In the genomic region with DNA sequence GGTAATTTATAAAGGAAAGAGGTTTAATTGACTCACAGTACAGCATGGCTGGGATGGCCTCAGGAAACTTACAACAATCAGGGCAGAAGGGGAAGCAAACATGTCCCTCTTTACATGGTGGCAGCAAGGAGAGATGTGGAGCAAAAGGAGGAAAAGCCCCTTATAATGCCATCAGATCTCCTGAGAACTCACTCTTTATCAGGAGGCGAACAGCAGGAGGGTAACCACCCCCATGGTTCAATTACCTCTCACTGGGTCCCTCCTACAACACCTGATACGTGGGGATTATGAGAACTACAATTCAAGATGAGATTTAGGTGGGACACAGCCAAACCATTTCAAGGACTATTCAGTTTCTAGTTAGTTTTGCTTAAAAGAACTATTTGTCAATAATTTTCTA, we compare ENCODE assay signal across 34 cellular contexts.
"Had no signal": no experiment of that assay in that cellular context is flagged by ENCODE, and none has a peak within 500 bp of the region (broad histone marks: within the 10 kb centered on the region; RNA-seq: fewer than 3 reads in every experiment).

No MANE protein-coding gene starts in this region.

- H3K36me3 ChIP-seq: brain microvascular endothelial cell, esophagus squamous epithelium, gastroesophageal sphincter, heart right ventricle, WERI-Rb-1 had no signal

- FAIRE-seq: astrocyte, bronchial epithelial cell, endothelial cell of umbilical vein had no signal

- ATAC-seq: activated CD4-positive, CD25-positive, alpha-beta regulatory T cell treated with anti-CD3 and anti-CD28 coated beads, Interleukin-2, amount 50 U/mL, for 24 hours; activated CD8-positive, alpha-beta T cell treated with anti-CD3 and anti-CD28 coated beads for 36 hours; activated T-cell treated with anti-CD3 and anti-CD28 coated beads, Interleukin-2, amount 50 U/mL, for 4 hours; activated T-helper 17 cell treated with anti-CD3 and anti-CD28 coated beads, Interleukin-2, amount 50 U/mL, for 72 hours; effector memory CD8-positive, alpha-beta T cell; gastroesophageal sphincter; heart right ventricle; T-helper 17 cell had no signal

- H3K4me1 Mint-ChIP-seq: activated B cell treated with CpG ODN at 0.5 μM for 24 hours; activated T-helper 17 cell treated with anti-CD3 and anti-CD28 coated beads, Interleukin-2, amount 50 U/mL, for 72 hours; central memory CD8-positive, alpha-beta T cell; T-helper 17 cell had no signal

- H3K27me3 ChIP-seq: brain microvascular endothelial cell, esophagus squamous epithelium, gastroesophageal sphincter, heart right ventricle had no signal

- H3K9me3 ChIP-seq: esophagus squamous epithelium, gastroesophageal sphincter had no signal

- H3K9me3 Mint-ChIP-seq: activated CD8-positive, alpha-beta T cell treated with anti-CD3 and anti-CD28 coated beads for 36 hours had no signal

- H3K27ac ChIP-seq: brain microvascular endothelial cell, coronary artery, epithelial cell of prostate, esophagus squamous epithelium, gastroesophageal sphincter, heart right ventricle, WERI-Rb-1 had no signal

- H3K27me3 Mint-ChIP-seq: activated B cell treated with CpG ODN at 0.5 μM for 24 hours; activated CD8-positive, alpha-beta T cell treated with anti-CD3 and anti-CD28 coated beads for 36 hours; activated naive CD8-positive, alpha-beta T cell; activated T-helper 17 cell treated with anti-CD3 and anti-CD28 coated beads, Interleukin-2, amount 50 U/mL, for 72 hours; central memory CD8-positive, alpha-beta T cell; effector memory CD8-positive, alpha-beta T cell; T-helper 17 cell had no signal

- H3K27ac Mint-ChIP-seq: activated B cell treated with CpG ODN at 0.5 μM for 24 hours; activated CD8-positive, alpha-beta T cell treated with anti-CD3 and anti-CD28 coated beads for 36 hours; activated naive CD8-positive, alpha-beta T cell; activated T-helper 17 cell treated with anti-CD3 and anti-CD28 coated beads, Interleukin-2, amount 50 U/mL, for 72 hours; effector memory CD8-positive, alpha-beta T cell; T-helper 17 cell; T-helper 2 cell treated with Interferon-gamma antibody and Interleukin-4, amounts not matched to agents 5 μg/mL and 100 μg/mL, for 36 hours had no signal

- H3K4me3 ChIP-seq: coronary artery, esophagus squamous epithelium, gastroesophageal sphincter, heart right ventricle had no signal

- H3K36me3 Mint-ChIP-seq: activated naive CD8-positive, alpha-beta T cell had no signal

- DNase-seq: activated B cell treated with CpG ODN at 0.5 μM for 24 hours; activated CD4-positive, alpha-beta T cell treated with anti-CD3 and anti-CD28 coated beads for 48 hours; activated CD4-positive, alpha-beta T cell treated with anti-CD3 and anti-CD28 coated beads, Interleukin-2, amount 50 U/mL, for 1 hour; activated CD4-positive, alpha-beta T cell treated with anti-CD3 and anti-CD28 coated beads, Interleukin-2, amount 50 U/mL, for 48 hours; activated CD8-positive, alpha-beta memory T cell treated with anti-CD3 and anti-CD28 coated beads for 24 hours; activated CD8-positive, alpha-beta T cell treated with anti-CD3 and anti-CD28 coated beads for 36 hours; activated effector memory CD4-positive, alpha-beta T cell treated with Interleukin-2 at 50 U/mL for 16 hours; activated gamma-delta T cell treated with Interleukin-2 at 50 U/mL for 16 hours; activated naive CD4-positive, alpha-beta T cell treated with anti-CD3 and anti-CD28 coated beads, Interleukin-2, amount 50 U/mL, for 16 hours; activated naive CD4-positive, alpha-beta T cell treated with Interleukin-2 at 50 U/mL for 16 hours; activated T-cell treated with anti-CD3 and anti-CD28 coated beads, Interleukin-2, amount 50 U/mL, for 4 hours; amniotic stem cell; anterior cingulate cortex; brain microvascular endothelial cell; dermis blood vessel endothelial cell; effector CD4-positive, alpha-beta T cell; effector memory CD8-positive, alpha-beta T cell; esophagus squamous epithelium; foreskin melanocyte; heart right ventricle; T-helper 17 cell; T1000; WERI-Rb-1 had no signal

- H3K4me1 ChIP-seq: esophagus squamous epithelium, gastroesophageal sphincter, heart right ventricle had no signal

- H3K4me3 Mint-ChIP-seq: activated B cell treated with CpG ODN at 0.5 μM for 24 hours; activated CD8-positive, alpha-beta T cell treated with anti-CD3 and anti-CD28 coated beads for 36 hours; activated naive CD8-positive, alpha-beta T cell; activated T-cell treated with anti-CD3 and anti-CD28 coated beads, Interleukin-2, amount 50 U/mL, for 4 hours; activated T-helper 17 cell treated with anti-CD3 and anti-CD28 coated beads, Interleukin-2, amount 50 U/mL, for 72 hours; central memory CD8-positive, alpha-beta T cell; effector memory CD8-positive, alpha-beta T cell; T-helper 17 cell; T-helper 2 cell treated with Interferon-gamma antibody and Interleukin-4, amounts not matched to agents 5 μg/mL and 100 μg/mL, for 36 hours had no signal
